Comparison of ENCODE assay signal across 8 cellular contexts in genomic region chr14:45135659-45136314, GRCh38. TPM values are rescaled to one million over a fixed set of nuclear protein-coding genes. Genes with fewer than 3 reads are reported as not detected.
DNase-seq lines count a peak whose midpoint lies in the region; ATAC-seq lines count a peak whose summit lies in the region.

Gene FANCM (plus strand): TSS chr14:45135930. CDS start chr14:45136032, 102 bp downstream.

- H3K9me3 Mint-ChIP-seq in activated CD8-positive, alpha-beta memory T cell treated with anti-CD3 and anti-CD28 coated beads, Interleukin-2, amount 10 ng/mL, durations not matched to agents 7 days and 5 days (ENCODE audit: low read depth): no peaks in the 10 kb centered on the region

- CTCF ChIA-PET in activated CD8-positive, alpha-beta memory T cell treated with anti-CD3 and anti-CD28 coated beads, Interleukin-2, amount 10 ng/mL, durations not matched to agents 7 days and 5 days (lab: Charles Lee): interaction anchor here (1.0 to 1.9 kb wide), 3 partner anchors 117 to 173 kb away, joined by 3 to 7 read pairs (median 6); partner anchors contain the start of genes KLHL28, MIS18BP1 and TOGARAM1

- no peak within 1 kb of the TSS for H2BK5ac ChIP-seq in mesenchymal stem cell (ENCODE audit: low read depth, low read length, poor library complexity, severe bottlenecking)

- no peak within 1 kb of the TSS for H2BK15ac ChIP-seq in mesenchymal stem cell (ENCODE audit: low read depth, poor library complexity, severe bottlenecking)

- no peaks in the 10 kb centered on the region for H3K4me1 ChIP-seq in NT2/D1 (ENCODE audit: insufficient read depth, insufficient read length)
- peaks cover 14% of the 10 kb centered on the region for H3K4me1 ChIP-seq in endocrine pancreas (ENCODE audit: control insufficient read depth, insufficient read depth, low read length)
- H3K4me1 ChIP-seq in mesenchymal stem cell (ENCODE audit: control insufficient read depth, insufficient read depth, low read depth, low read length): peaks cover 2% of the 10 kb centered on the region

- H3K9ac ChIP-seq in NT2/D1 (ENCODE audit: insufficient read length, low read depth): peak within 1 kb of the TSS; percentile 95
- peak within 1 kb of the TSS; percentile 95 for H3K9ac ChIP-seq in endocrine pancreas (ENCODE audit: control insufficient read depth, insufficient read depth, low read length)
- peak within 1 kb of the TSS; percentile 98 for H3K9ac ChIP-seq in mesenchymal stem cell (ENCODE audit: low read length)

- H3K9me3 ChIP-seq in NT2/D1 (ENCODE audit: insufficient read depth, low read length) (no peaks in the 10 kb centered on the region), endocrine pancreas (ENCODE audit: control insufficient read depth, low read length) (no peaks in the 10 kb centered on the region), mesenchymal stem cell (ENCODE audit: control insufficient read depth, low read length) (no peaks in the 10 kb centered on the region)

- H3K4me3 Mint-ChIP-seq in activated CD8-positive, alpha-beta memory T cell treated with anti-CD3 and anti-CD28 coated beads, Interleukin-2, amount 10 ng/mL, durations not matched to agents 7 days and 5 days: peak within 1 kb of the TSS; percentile 95

- H3K79me1 ChIP-seq in mesenchymal stem cell (replicated peaks; ENCODE audit: low read length, poor library complexity, severe bottlenecking): peaks cover 11% of the 10 kb centered on the region

- WGBS in mesenchymal stem cell: under 1% methylated on average over 44 of the region's 44 CpGs

- H3K27ac Mint-ChIP-seq in activated CD8-positive, alpha-beta memory T cell treated with anti-CD3 and anti-CD28 coated beads, Interleukin-2, amount 10 ng/mL, durations not matched to agents 7 days and 5 days: peak within 1 kb of the TSS; percentile 100

- H3K36me3 Mint-ChIP-seq in activated CD8-positive, alpha-beta memory T cell treated with anti-CD3 and anti-CD28 coated beads, Interleukin-2, amount 10 ng/mL, durations not matched to agents 7 days and 5 days: peaks cover 2% of the 10 kb centered on the region

- no peak within 1 kb of the TSS for H3K4ac ChIP-seq in mesenchymal stem cell (ENCODE audit: low read depth in 1 of 2, low read length in 2 of 2)

- H2BK120ac ChIP-seq in mesenchymal stem cell (ENCODE audit: low read depth, low read length): no peak within 1 kb of the TSS

- peak within 1 kb of the TSS; percentile 7 for H4K8ac ChIP-seq in mesenchymal stem cell (ENCODE audit: low read length)

- peak within 1 kb of the TSS; percentile 59 for H2AFZ ChIP-seq in mesenchymal stem cell (ENCODE audit: low read depth, low read length)

- H3K36me3 ChIP-seq in NT2/D1 (ENCODE audit: insufficient read depth, insufficient read length, low read length) (peaks cover 10% of the 10 kb centered on the region), endocrine pancreas (ENCODE audit: control insufficient read depth, insufficient read depth, low read length) (no peaks in the 10 kb centered on the region), mesenchymal stem cell (ENCODE audit: control insufficient read depth in 1 of 2, insufficient read depth in 2 of 2, low read depth in 1 of 2, low read length in 2 of 2) (peaks cover 0 to 3% of the 10 kb centered on the region in 2 experiments)

- no peaks in the 10 kb centered on the region for H3K27me3 Mint-ChIP-seq in activated CD8-positive, alpha-beta memory T cell treated with anti-CD3 and anti-CD28 coated beads, Interleukin-2, amount 10 ng/mL, durations not matched to agents 7 days and 5 days

- H3K4me2 ChIP-seq in mesenchymal stem cell (ENCODE audit: low read length, poor library complexity, severe bottlenecking): peak within 1 kb of the TSS; percentile 97

- no peak within 1 kb of the TSS for H2BK12ac ChIP-seq in mesenchymal stem cell (ENCODE audit: low read length in 2 of 2)

- peak; percentile 38 for ATAC-seq in GM21360 (IDR thresholded peaks at IDR 0.05; ENCODE audit: unreplicated experiment)
- peak; percentile 58 for ATAC-seq in activated CD8-positive, alpha-beta memory T cell treated with anti-CD3 and anti-CD28 coated beads, Interleukin-2, amount 10 ng/mL, durations not matched to agents 7 days and 5 days

- H3K4me3 ChIP-seq in NT2/D1 (ENCODE audit: insufficient read length, low read depth) (peak within 1 kb of the TSS; percentile 91), endocrine pancreas (ENCODE audit: control insufficient read depth, insufficient read depth, low read length) (peak within 1 kb of the TSS; percentile 100), mesenchymal stem cell (ENCODE audit: insufficient read depth in 1 of 2, low read depth in 1 of 2, low read length in 2 of 2) (peak within 1 kb of the TSS; percentile 75 to 99)

- H3K23ac ChIP-seq in mesenchymal stem cell (ENCODE audit: low read length in 2 of 2): no peak within 1 kb of the TSS

- H3K18ac ChIP-seq in mesenchymal stem cell (ENCODE audit: low read depth in 1 of 2, low read length in 2 of 2): peak within 1 kb of the TSS in 1 of 2 experiments; percentile 59

- H2AK5ac ChIP-seq in mesenchymal stem cell (ENCODE audit: low read length, severe bottlenecking): no peak within 1 kb of the TSS

- peaks cover 41% of the 10 kb centered on the region for H3K4me1 Mint-ChIP-seq in activated CD8-positive, alpha-beta memory T cell treated with anti-CD3 and anti-CD28 coated beads, Interleukin-2, amount 10 ng/mL, durations not matched to agents 7 days and 5 days

- H3K27ac ChIP-seq in mesenchymal stem cell (ENCODE audit: low read length, poor library complexity, severe bottlenecking): peak within 1 kb of the TSS; percentile 88

- no peaks in the 10 kb centered on the region for H3K27me3 ChIP-seq in NT2/D1 (ENCODE audit: insufficient read depth, insufficient read length)
- no peaks in the 10 kb centered on the region for H3K27me3 ChIP-seq in endocrine pancreas (ENCODE audit: control insufficient read depth, insufficient read depth, low read length)
- H3K27me3 ChIP-seq in mesenchymal stem cell (ENCODE audit: control insufficient read depth in 1 of 2, insufficient read depth in 1 of 2, low read length in 2 of 2): no peaks in the 10 kb centered on the region

- no peak within 1 kb of the TSS for H4K91ac ChIP-seq in mesenchymal stem cell (ENCODE audit: low read length)

- no peak within 1 kb of the TSS for H3K14ac ChIP-seq in mesenchymal stem cell (ENCODE audit: low read length in 2 of 2)

- DNase-seq in CMK (ENCODE audit: low read depth): peak; percentile 73
- peak in 75 of 76 experiments; percentile 20 to 96 (median 90) for DNase-seq in HUDEP-2 (lab: John Stamatoyannopoulos, UW; ENCODE audit: unreplicated experiment in 76 of 76)
- peak; percentile 90 for DNase-seq in NT2/D1 (ENCODE audit: low read depth, low spot score)
- peak; percentile 93 for DNase-seq in activated CD8-positive, alpha-beta memory T cell treated with anti-CD3 and anti-CD28 coated beads, Interleukin-2, amount 10 ng/mL, durations not matched to agents 7 days and 5 days
- peak; percentile 98 for DNase-seq in mesenchymal stem cell
- peak; percentile 68 for DNase-seq in stimulated activated CD8-positive, alpha-beta memory T cell treated with anti-CD3 and anti-CD28 coated beads, Interleukin-15, amount 100 ng/mL, for 1 hour (ENCODE audit: low read depth)

RNA-seq across cellular contexts. Expression of gene FANCM, which starts in this region (rescaled TPM):
- total RNA-seq in activated CD8-positive, alpha-beta memory T cell treated with anti-CD3 and anti-CD28 coated beads, Interleukin-2, amount 10 ng/mL, durations not matched to agents 7 days and 5 days: 10 to 100 TPM; 18.1 to 25.6 TPM
- polyA plus RNA-seq in mesenchymal stem cell (2013, experiment 1 of 2): 1.3 TPM
- 1.5 TPM for polyA plus RNA-seq in mesenchymal stem cell (2013, experiment 2 of 2)

Comparison
In these comparisons a context has a peak if more than half of its experiments do, and no peak if none do; other contexts are left out.
1. Peak in every context shown above with its lines: DNase-seq, ATAC-seq, H3K4me3 ChIP-seq and H3K27ac ChIP-seq.